17 cellular contexts compared by ENCODE assay signal in genomic region chr9:7045361-7045760, GRCh38.
DNase-seq lines count a peak whose midpoint lies in the region; ATAC-seq and TF ChIP-seq lines count a peak whose summit lies in the region.
"Had no signal": no experiment of that assay in that cellular context is flagged by ENCODE, and none has a peak within 500 bp of the region (broad histone marks: within the 10 kb centered on the region; RNA-seq: fewer than 3 reads in every experiment).

No MANE protein-coding gene starts in this region.

- no peak overlapping the region for H4K8ac ChIP-seq in neuronal stem cell (ENCODE audit: low read depth, low read length)

- H4K91ac ChIP-seq in neuronal stem cell (ENCODE audit: low read depth, low read length, poor library complexity): no peak overlapping the region

- no peak overlapping the region for H2BK12ac ChIP-seq in neuronal stem cell (ENCODE audit: low read length)

- H3K4me3 ChIP-seq in choroid plexus epithelial cell (ENCODE audit: low read depth, low read length) (no peak overlapping the region), neuronal stem cell (ENCODE audit: low read length in 2 of 2) (no peak overlapping the region)

- H3K27me3 ChIP-seq in neuronal stem cell (ENCODE audit: control insufficient read depth in 3 of 3, insufficient read depth in 3 of 3, low read depth in 1 of 3, low read length in 3 of 3): no peaks in the 10 kb centered on the region
- H3K27me3 ChIP-seq: BE2C had no signal

- H2BK15ac ChIP-seq in neuronal stem cell (ENCODE audit: low read length): no peak overlapping the region

- no peak overlapping the region for H2AK5ac ChIP-seq in neuronal stem cell (ENCODE audit: low read depth, low read length)

- H2BK120ac ChIP-seq in neuronal stem cell (ENCODE audit: low read depth, low read length): no peak overlapping the region

- no peak overlapping the region for H2BK5ac ChIP-seq in neuronal stem cell (ENCODE audit: low read length)

- no peaks in the 10 kb centered on the region for H3K79me1 ChIP-seq in neuronal stem cell (ENCODE audit: low read depth, low read length)

- no peaks in the 10 kb centered on the region for H3K36me3 ChIP-seq in neuronal stem cell (replicated peaks in 1 of 2; ENCODE audit: control insufficient read depth in 2 of 2, insufficient read depth in 2 of 2, low read length in 2 of 2)
- H3K36me3 ChIP-seq: BE2C had no signal

- TF ChIP-seq CTCF in choroid plexus epithelial cell (conservative IDR thresholded peaks at IDR 0.05; ENCODE audit: low read depth, low read length): no peak

- no peak for ATAC-seq in left cardiac atrium
- ATAC-seq: CD8-positive, alpha-beta T cell; Panc1 had no signal

- no peak overlapping the region for H3K14ac ChIP-seq in neuronal stem cell (ENCODE audit: low read length)

- no peak overlapping the region for H3K23ac ChIP-seq in neuronal stem cell (ENCODE audit: low read depth, low read length, poor library complexity)

- H3K9ac ChIP-seq in neuronal stem cell (ENCODE audit: low read depth, low read length, poor library complexity): no peak overlapping the region

- H3K9me3 ChIP-seq in neuronal stem cell (replicated peaks in 1 of 2; ENCODE audit: control insufficient read depth in 2 of 2, insufficient read depth in 1 of 2, low read depth in 1 of 2, low read length in 2 of 2): no peaks in the 10 kb centered on the region
- H3K9me3 ChIP-seq: BE2C had no signal

- intact Hi-C loops in head of caudate nucleus (cut with DNase I): loop anchor here (10.0 kb wide), 1 partner anchor 141 kb away; no protein-coding TSS in a partner anchor
- intact Hi-C loops in left cardiac atrium (cut with DNase I): no loop called here

- DNase-seq in EH (ENCODE audit: low read depth): peak; percentile 16
- DNase-seq in MV-4-11 (lab: John Stamatoyannopoulos, UW): peak; percentile 17
- DNase-seq in choroid plexus epithelial cell (ENCODE audit: low read depth): peak; percentile 38
- peak; percentile 45 for DNase-seq in iris pigment epithelial cell (ENCODE audit: low read depth)
- no peak for DNase-seq in head of caudate nucleus
- no peak for DNase-seq in left cardiac atrium
- no peak for DNase-seq in neuronal stem cell (ENCODE audit: low spot score)
- DNase-seq: BE2C; CD8-positive, alpha-beta T cell; DND-41; GOT3; HFFc6; NCI-H1694 treated with DMSO at 0.1 percent for 48 hours; NCI-H446; NCI-H748 treated with DMSO at 0.1 percent for 48 hours; SIG-M5 had no signal

- peaks cover 4 to 6% of the 10 kb centered on the region in 2 donors for H3K4me1 ChIP-seq in neuronal stem cell (ENCODE audit: control insufficient read depth in 2 of 2, insufficient read depth in 1 of 2, low read depth in 1 of 2, low read length in 2 of 2)

- no peak overlapping the region for H3K4me2 ChIP-seq in neuronal stem cell (ENCODE audit: insufficient read depth, low read length, poor library complexity, severe bottlenecking)

- H3K27ac ChIP-seq in neuronal stem cell (replicated peaks; ENCODE audit: low read length): no peak overlapping the region

- no peak overlapping the region for H3K18ac ChIP-seq in neuronal stem cell (ENCODE audit: low read length)

- no peak overlapping the region for H3K4ac ChIP-seq in neuronal stem cell (ENCODE audit: low read length)

- no peak overlapping the region for H2AFZ ChIP-seq in neuronal stem cell (ENCODE audit: low read length)

- no CpG with 5 or more reads among the region's 1 CpG for WGBS in neuronal stem cell (ENCODE audit: extremely low coverage in 2 of 2, insufficient read length in 2 of 2, insufficient replicate concordance in 1 of 2), 2 donors

Comparison
In these comparisons a context has a peak if more than half of its experiments do, and no peak if none do; other contexts are left out.
1. DNase-seq: peak in EH (single experiment), MV-4-11 (single experiment), choroid plexus epithelial cell (single experiment) and iris pigment epithelial cell (single experiment); none in head of caudate nucleus (0 of 42), left cardiac atrium (single experiment) and neuronal stem cell (single experiment).